In genomic region chr5:157214399-157214798, GRCh38 we compare ENCODE assay signal across 1 cellular context.
TF ChIP-seq lines count a peak whose summit lies in the region.

No MANE protein-coding gene starts in this region.

TF ChIP-seq in GM12878, 131 proteins besides CTCF, POLR2A, EP300 and RAD21:
- TF ChIP-seq MTA2 (IDR thresholded peaks at IDR 0.05; ENCODE audit: low read depth) (peak; percentile 56), NR2F1 (conservative IDR thresholded peaks at IDR 0.05) (peak; percentile 27; the same call in 1 of the 2 replicates), MEF2B (IDR thresholded peaks at IDR 0.05; ENCODE audit: partially characterized antibody, poor library complexity, severe bottlenecking) (peak; percentile 18), CHD4 (IDR thresholded peaks at IDR 0.05) (no peak)
TF ChIP-seq in GM12878: peak in this region for 3.
